Comparison of ENCODE assay signal across 22 cellular contexts in genomic region chr3:108209579-108209978, GRCh38. TPM values are rescaled to one million over a fixed set of nuclear protein-coding genes. Genes with fewer than 3 reads are reported as not detected.
A peak's percentile ranks its signal among the peaks of the same experiment; 100 is the strongest.
DNase-seq lines count a peak whose midpoint lies in the region; ATAC-seq lines count a peak whose summit lies in the region.
"Had no signal": no experiment of that assay in that cellular context is flagged by ENCODE, and none has a peak within 500 bp of the region (broad histone marks: within the 10 kb centered on the region; RNA-seq: fewer than 3 reads in every experiment).

No MANE protein-coding gene starts in this region.

- ATAC-seq in activated CD4-positive, alpha-beta T cell treated with anti-CD3 and anti-CD28 coated beads for 36 hours = peak; percentile 6
- ATAC-seq in HG02610 (IDR thresholded peaks at IDR 0.05; ENCODE audit: unreplicated experiment) = peak; percentile 58
- peak; percentile 65 for ATAC-seq in HG03196 (IDR thresholded peaks at IDR 0.05; ENCODE audit: unreplicated experiment)
- ATAC-seq in stimulated activated memory B cell treated with anti-CD40 and anti-IgM and Interleukin-4, amounts not matched to agents 10 μg/mL and 1 μg/mL and 100 μg/mL, for 72 hours = no peak
- no peak for ATAC-seq in effector memory CD8-positive, alpha-beta T cell (replicated peaks)
- ATAC-seq: esophagus mucosa, HCT116 had no signal

- H3K36me3 Mint-ChIP-seq in activated CD4-positive, alpha-beta T cell treated with anti-CD3 and anti-CD28 coated beads for 36 hours (ENCODE audit: low read depth) = peaks cover 33% of the 10 kb centered on the region
- H3K36me3 Mint-ChIP-seq in stimulated activated memory B cell treated with anti-CD40 and anti-IgM and Interleukin-4, amounts not matched to agents 10 μg/mL and 1 μg/mL and 100 μg/mL, for 72 hours = peaks cover 54% of the 10 kb centered on the region
- H3K36me3 Mint-ChIP-seq in effector memory CD8-positive, alpha-beta T cell (ENCODE audit: insufficient read depth) = peaks cover 22% of the 10 kb centered on the region

- CTCF ChIA-PET in activated CD4-positive, alpha-beta T cell treated with anti-CD3 and anti-CD28 coated beads for 36 hours (lab: Charles Lee) = no interaction called here

- no peak for DNase-seq in activated CD4-positive, alpha-beta T cell treated with anti-CD3 and anti-CD28 coated beads for 36 hours
- no peak for DNase-seq in activated CD4-positive, alpha-beta T cell treated with anti-CD3 and anti-CD28 coated beads, Interleukin-2, amount 50 U/mL, for 4 hours
- DNase-seq in stimulated activated CD4-positive, alpha-beta T cell treated with anti-CD3 and anti-CD28 coated beads, Interleukin-2, amount 100 ng/mL, for 24 hours = no peak
- no peak for DNase-seq in COLO668 (lab: John Stamatoyannopoulos, UW; ENCODE audit: unreplicated experiment)
- DNase-seq in effector memory CD8-positive, alpha-beta T cell = no peak
- DNase-seq: activated CD4-positive, alpha-beta memory T cell treated with anti-CD3 and anti-CD28 coated beads for 36 hours; activated naive CD4-positive, alpha-beta T cell treated with anti-CD3 and anti-CD28 coated beads for 36 hours; activated T-cell treated with anti-CD3 and anti-CD28 coated beads, Interleukin-2, amount 50 U/mL, for 1 hour; aorta; cerebellar nuclear complex; effector CD4-positive, alpha-beta T cell; left lung; NCI-H1694 treated with DMSO at 0.1 percent for 48 hours; NCI-H82; SJCRH30; stimulated activated CD4-positive, alpha-beta T cell treated with anti-CD3 and anti-CD28 coated beads, Interleukin-4, amount 100 ng/mL, for 1 hour had no signal

- H3K9me3 Mint-ChIP-seq in activated CD4-positive, alpha-beta T cell treated with anti-CD3 and anti-CD28 coated beads for 36 hours (ENCODE audit: low read depth) = no peaks in the 10 kb centered on the region
- no peaks in the 10 kb centered on the region for H3K9me3 Mint-ChIP-seq in stimulated activated memory B cell treated with anti-CD40 and anti-IgM and Interleukin-4, amounts not matched to agents 10 μg/mL and 1 μg/mL and 100 μg/mL, for 72 hours
- no peaks in the 10 kb centered on the region for H3K9me3 Mint-ChIP-seq in effector memory CD8-positive, alpha-beta T cell
- H3K9me3 Mint-ChIP-seq: activated CD4-positive, alpha-beta memory T cell treated with anti-CD3 and anti-CD28 coated beads for 36 hours; activated naive CD4-positive, alpha-beta T cell treated with anti-CD3 and anti-CD28 coated beads for 36 hours; neural crest cell had no signal

- peaks cover 13% of the 10 kb centered on the region for H3K4me1 Mint-ChIP-seq in activated CD4-positive, alpha-beta T cell treated with anti-CD3 and anti-CD28 coated beads for 36 hours
- peaks cover 17% of the 10 kb centered on the region for H3K4me1 Mint-ChIP-seq in stimulated activated memory B cell treated with anti-CD40 and anti-IgM and Interleukin-4, amounts not matched to agents 10 μg/mL and 1 μg/mL and 100 μg/mL, for 72 hours
- peaks cover 0 to 6% of the 10 kb centered on the region in 2 donors for H3K4me1 Mint-ChIP-seq in effector memory CD8-positive, alpha-beta T cell (ENCODE audit: low read depth in 2 of 2)
- H3K4me1 Mint-ChIP-seq: neural crest cell had no signal

- POLR2A ChIA-PET in activated CD4-positive, alpha-beta T cell treated with anti-CD3 and anti-CD28 coated beads for 36 hours (lab: Charles Lee) = no interaction called here

- no peaks in the 10 kb centered on the region for H3K27me3 Mint-ChIP-seq in activated CD4-positive, alpha-beta T cell treated with anti-CD3 and anti-CD28 coated beads for 36 hours
- no peaks in the 10 kb centered on the region for H3K27me3 Mint-ChIP-seq in stimulated activated memory B cell treated with anti-CD40 and anti-IgM and Interleukin-4, amounts not matched to agents 10 μg/mL and 1 μg/mL and 100 μg/mL, for 72 hours
- no peaks in the 10 kb centered on the region for H3K27me3 Mint-ChIP-seq in effector memory CD8-positive, alpha-beta T cell
- H3K27me3 Mint-ChIP-seq: activated CD4-positive, alpha-beta memory T cell treated with anti-CD3 and anti-CD28 coated beads for 36 hours had no signal

- intact Hi-C loops in activated CD4-positive, alpha-beta T cell treated with anti-CD3 and anti-CD28 coated beads for 36 hours (cut with DNase I, micrococcal nuclease) = no loop called here

- H3K4me3 Mint-ChIP-seq in activated CD4-positive, alpha-beta T cell treated with anti-CD3 and anti-CD28 coated beads for 36 hours = no peak overlapping the region
- no peak overlapping the region for H3K4me3 Mint-ChIP-seq in stimulated activated memory B cell treated with anti-CD40 and anti-IgM and Interleukin-4, amounts not matched to agents 10 μg/mL and 1 μg/mL and 100 μg/mL, for 72 hours
- no peak overlapping the region for H3K4me3 Mint-ChIP-seq in effector memory CD8-positive, alpha-beta T cell
- H3K4me3 Mint-ChIP-seq: activated CD4-positive, alpha-beta memory T cell treated with anti-CD3 and anti-CD28 coated beads for 36 hours; activated naive CD4-positive, alpha-beta T cell treated with anti-CD3 and anti-CD28 coated beads for 36 hours; neural crest cell had no signal

- no peak overlapping the region for H3K27ac Mint-ChIP-seq in activated CD4-positive, alpha-beta T cell treated with anti-CD3 and anti-CD28 coated beads for 36 hours
- H3K27ac Mint-ChIP-seq in stimulated activated memory B cell treated with anti-CD40 and anti-IgM and Interleukin-4, amounts not matched to agents 10 μg/mL and 1 μg/mL and 100 μg/mL, for 72 hours = peak overlapping the region; percentile 74
- no peak overlapping the region for H3K27ac Mint-ChIP-seq in effector memory CD8-positive, alpha-beta T cell
- H3K27ac Mint-ChIP-seq: activated CD4-positive, alpha-beta memory T cell treated with anti-CD3 and anti-CD28 coated beads for 36 hours; activated naive CD4-positive, alpha-beta T cell treated with anti-CD3 and anti-CD28 coated beads for 36 hours had no signal

RNA-seq across cellular contexts. Expression of gene IFT57, which starts 12.6 kb away (rescaled TPM):
- total RNA-seq in activated CD4-positive, alpha-beta T cell treated with anti-CD3 and anti-CD28 coated beads for 36 hours = 10 to 100 TPM; 27.9 to 29.6 TPM

Comparison
In these comparisons a context has a peak if more than half of its experiments do, and no peak if none do; other contexts are left out.
1. ATAC-seq: peak in activated CD4-positive, alpha-beta T cell treated with anti-CD3 and anti-CD28 coated beads for 36 hours (single experiment), HG02610 (single experiment) and HG03196 (single experiment); none in stimulated activated memory B cell treated with anti-CD40 and anti-IgM and Interleukin-4, amounts not matched to agents 10 μg/mL and 1 μg/mL and 100 μg/mL, for 72 hours (single experiment) and effector memory CD8-positive, alpha-beta T cell (single experiment).